ENCODE assay signal across 12 cellular contexts in the genomic region with DNA sequence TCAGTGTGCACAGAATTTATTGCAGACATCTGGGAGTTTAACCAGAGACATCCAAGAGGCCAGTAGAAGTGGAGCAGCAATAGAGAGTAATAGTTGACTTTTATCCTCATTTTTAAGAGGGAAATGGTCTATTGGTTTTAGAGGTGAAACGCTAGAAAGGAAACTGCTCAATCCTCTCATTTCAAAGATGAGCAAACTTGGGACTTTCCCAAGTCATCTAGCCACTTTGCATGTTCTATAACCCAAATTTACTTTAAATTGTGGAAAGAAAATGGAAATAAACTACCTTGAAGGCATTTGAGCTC.
A peak's percentile ranks its signal among the peaks of the same experiment; 100 is the strongest.
DNase-seq lines count a peak whose midpoint lies in the region; ATAC-seq, FAIRE-seq and TF ChIP-seq lines count a peak whose summit lies in the region.
"Had no signal": no experiment of that assay in that cellular context is flagged by ENCODE, and none has a peak within 500 bp of the region (broad histone marks: within the 10 kb centered on the region; RNA-seq: fewer than 3 reads in every experiment).

No MANE protein-coding gene starts in this region.

- no peak overlapping the region for H3K4me3 ChIP-seq in A549
- H3K4me3 ChIP-seq in effector memory CD4-positive, alpha-beta T cell (ENCODE audit: insufficient read depth, low read depth, low read length, poor library complexity, severe bottlenecking): no peak overlapping the region

- 57% methylated on average over 1 of the region's 1 CpG for WGBS in A549 (ENCODE audit: missing lambda C conversion rate)

- H3K4me2 ChIP-seq in A549: peak overlapping the region; percentile 53; the same call in 2 of the 3 replicates

- H3K4me1 ChIP-seq in A549: peaks cover 17% of the 10 kb centered on the region
- no peaks in the 10 kb centered on the region for H3K4me1 ChIP-seq in effector memory CD4-positive, alpha-beta T cell (ENCODE audit: control insufficient read depth, insufficient read depth, low read length, poor library complexity, severe bottlenecking)

- ATAC-seq in A549 (no peak), GM18867 (IDR thresholded peaks at IDR 0.05; ENCODE audit: unreplicated experiment) (peak; percentile 35), HG02571 (IDR thresholded peaks at IDR 0.05; ENCODE audit: unreplicated experiment) (peak; percentile 37), HG03520 (IDR thresholded peaks at IDR 0.05; ENCODE audit: unreplicated experiment) (peak; percentile 36)
- no peak for ATAC-seq in naive thymus-derived CD8-positive, alpha-beta T cell
- ATAC-seq: left cardiac atrium had no signal

- no peaks in the 10 kb centered on the region for H3K9me3 Mint-ChIP-seq in naive thymus-derived CD8-positive, alpha-beta T cell

- CTCF ChIA-PET in A549 (lab: Yijun Ruan, JAX): no interaction called here

- H3K36me3 Mint-ChIP-seq in naive thymus-derived CD8-positive, alpha-beta T cell: peaks cover 0 to 64% (median 42%) of the 10 kb centered on the region in 3 donors

- H3K4me1 Mint-ChIP-seq in naive thymus-derived CD8-positive, alpha-beta T cell: peaks cover 9 to 34% (median 24%) of the 10 kb centered on the region in 4 donors

- H3K4me3 Mint-ChIP-seq in naive thymus-derived CD8-positive, alpha-beta T cell: no peak overlapping the region

- H3K27ac ChIP-seq in A549: no peak overlapping the region
- no peak overlapping the region for H3K27ac ChIP-seq in effector memory CD4-positive, alpha-beta T cell (ENCODE audit: insufficient read depth, low read length, poor library complexity, severe bottlenecking)

- TF ChIP-seq RAD21 in A549 (conservative IDR thresholded peaks at IDR 0.05 in 1 of 2, IDR thresholded peaks at IDR 0.05 in 1 of 2): no peak

- no peaks in the 10 kb centered on the region for H3K27me3 Mint-ChIP-seq in naive thymus-derived CD8-positive, alpha-beta T cell

- H3K27me3 ChIP-seq in effector memory CD4-positive, alpha-beta T cell (replicated peaks; ENCODE audit: control insufficient read depth, insufficient read depth, low read length, poor library complexity, severe bottlenecking): no peaks in the 10 kb centered on the region

- no peak for FAIRE-seq in A549 (lab: Jason Lieb, UNC)
- FAIRE-seq: endothelial cell of umbilical vein had no signal

- POLR2A ChIA-PET in A549 (lab: Yijun Ruan, JAX): no interaction called here
- POLR2A ChIA-PET in naive thymus-derived CD8-positive, alpha-beta T cell (lab: Charles Lee): no interaction called here

- peaks cover 8% of the 10 kb centered on the region for H3K36me3 ChIP-seq in effector memory CD4-positive, alpha-beta T cell (ENCODE audit: control insufficient read depth, insufficient read depth, low read length)

- no peaks in the 10 kb centered on the region for H3K9me3 ChIP-seq in A549
- no peaks in the 10 kb centered on the region for H3K9me3 ChIP-seq in effector memory CD4-positive, alpha-beta T cell (ENCODE audit: control insufficient read depth, low read length)

- DNase-seq in A549 (ENCODE audit: low read depth in 1 of 2, low spot score in 1 of 2) (no peak), SHP77 (lab: John Stamatoyannopoulos, UW) (no peak), midbrain (lab: John Stamatoyannopoulos, UW) (no peak)
- DNase-seq in naive thymus-derived CD8-positive, alpha-beta T cell: no peak
- no peak for DNase-seq in effector memory CD4-positive, alpha-beta T cell
- DNase-seq: activated effector memory CD4-positive, alpha-beta T cell treated with anti-CD3 and anti-CD28 coated beads, Interleukin-2, amount 50 U/mL, for 16 hours; left cardiac atrium; SW 1271 had no signal

- no peak for TF ChIP-seq EP300 in A549 (IDR thresholded peaks at IDR 0.05)

- TF ChIP-seq CTCF in A549 (IDR thresholded peaks at IDR 0.05): no peak

- TF ChIP-seq POLR2A in A549 (IDR thresholded peaks at IDR 0.05; ENCODE audit: low read length): no peak

- peak overlapping the region in 1 of 10 donors; percentile 10 for H3K27ac Mint-ChIP-seq in naive thymus-derived CD8-positive, alpha-beta T cell

TF ChIP-seq in A549, 52 proteins besides CTCF, POLR2A, EP300 and RAD21:
- TF ChIP-seq JUNB (IDR thresholded peaks at IDR 0.05) (no peak), ZC3H11A (IDR thresholded peaks at IDR 0.05) (no peak), ZNF302 (CRISPR knock-in tag; IDR thresholded peaks at IDR 0.05) (no peak), HES2 (IDR thresholded peaks at IDR 0.05) (no peak), KDM1A (IDR thresholded peaks at IDR 0.05; ENCODE audit: low read depth) (no peak), ESRRA (IDR thresholded peaks at IDR 0.05; ENCODE audit: borderline replicate concordance, low read length) (no peak), PBX3 (IDR thresholded peaks at IDR 0.05) (no peak), ELK1 (IDR thresholded peaks at IDR 0.05; ENCODE audit: low read depth, low read length) (no peak), HDAC2 (IDR thresholded peaks at IDR 0.05) (no peak), MAFK (IDR thresholded peaks at IDR 0.05; ENCODE audit: partially characterized antibody) (no peak), POLR2AphosphoS2 (conservative IDR thresholded peaks at IDR 0.05; ENCODE audit: low read length) (no peak), USF2 (IDR thresholded peaks at IDR 0.05) (no peak), MYC (IDR thresholded peaks at IDR 0.05; ENCODE audit: borderline replicate concordance, low read length) (no peak), PHF8 (IDR thresholded peaks at IDR 0.05; ENCODE audit: borderline replicate concordance, low read depth) (no peak), HOXB5 (CRISPR knock-in tag; IDR thresholded peaks at IDR 0.05) (no peak), EHMT2 (IDR thresholded peaks at IDR 0.05; ENCODE audit: low read depth) (no peak)
- TF ChIP-seq, protein P1, sequence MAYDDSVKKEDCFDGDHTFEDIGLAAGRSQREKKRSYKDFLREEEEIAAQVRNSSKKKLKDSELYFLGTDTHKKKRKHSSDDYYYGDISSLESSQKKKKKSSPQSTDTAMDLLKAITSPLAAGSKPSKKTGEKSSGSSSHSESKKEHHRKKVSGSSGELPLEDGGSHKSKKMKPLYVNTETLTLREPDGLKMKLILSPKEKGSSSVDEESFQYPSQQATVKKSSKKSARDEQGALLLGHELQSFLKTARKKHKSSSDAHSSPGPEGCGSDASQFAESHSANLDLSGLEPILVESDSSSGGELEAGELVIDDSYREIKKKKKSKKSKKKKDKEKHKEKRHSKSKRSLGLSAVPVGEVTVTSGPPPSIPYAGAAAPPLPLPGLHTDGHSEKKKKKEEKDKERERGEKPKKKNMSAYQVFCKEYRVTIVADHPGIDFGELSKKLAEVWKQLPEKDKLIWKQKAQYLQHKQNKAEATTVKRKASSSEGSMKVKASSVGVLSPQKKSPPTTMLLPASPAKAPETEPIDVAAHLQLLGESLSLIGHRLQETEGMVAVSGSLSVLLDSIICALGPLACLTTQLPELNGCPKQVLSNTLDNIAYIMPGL (CRISPR knock-in tag; IDR thresholded peaks at IDR 0.05; ENCODE audit: borderline replicate concordance): no peak

Comparison
In these comparisons a context has a peak if more than half of its experiments do, and no peak if none do; other contexts are left out.
1. ATAC-seq: peak in GM18867 (single experiment), HG02571 (single experiment) and HG03520 (single experiment); none in A549 (0 of 2) and naive thymus-derived CD8-positive, alpha-beta T cell (0 of 2).